ENCODE assay signal across 1 cellular context in genomic region chr19:56393119-56394012, GRCh38.
TF ChIP-seq lines count a peak whose summit lies in the region.

Gene ZNF582 (minus strand): TSS chr19:56393534. CDS start chr19:56391752, 1,782 bp downstream.

TF ChIP-seq in GM12878, 131 proteins besides CTCF, POLR2A, EP300 and RAD21 (continued from another document and continues in another):
- TF ChIP-seq PKNOX1 (IDR thresholded peaks at IDR 0.05) (0 out of 2 replicates have a peak, but pooled peaks have one; percentile 5), FOXK2 (IDR thresholded peaks at IDR 0.05) (no peak), IKZF1 (conservative IDR thresholded peaks at IDR 0.05) (peak; percentile 91), ZNF207 (IDR thresholded peaks at IDR 0.05; ENCODE audit: borderline replicate concordance) (no peak; the same call in 1 of the 2 replicates), STAT3 (IDR thresholded peaks at IDR 0.05; ENCODE audit: low read depth, low read length) (no peak), MEF2A (IDR thresholded peaks at IDR 0.05; ENCODE audit: insufficient read depth, low read depth, low read length) (no peak), PAX5 (IDR thresholded peaks at IDR 0.05; ENCODE audit: borderline replicate concordance, low read depth, low read length) (no peak), ZSCAN29 (IDR thresholded peaks at IDR 0.05) (no peak), TBL1XR1 (IDR thresholded peaks at IDR 0.05; ENCODE audit: low read depth, low read length) (no peak), IRF5 (IDR thresholded peaks at IDR 0.05; ENCODE audit: borderline replicate concordance) (peak; percentile 66; the same call in 1 of the 2 replicates), SPI1 (IDR thresholded peaks at IDR 0.05; ENCODE audit: borderline replicate concordance, insufficient read depth, low read depth, low read length) (no peak), NFXL1 (IDR thresholded peaks at IDR 0.05; ENCODE audit: borderline replicate concordance) (no peak), BHLHE40 (IDR thresholded peaks at IDR 0.05; ENCODE audit: borderline replicate concordance in 1 of 2, low read depth in 2 of 2, low read length in 1 of 2) (peak; percentile 50 to 51; a peak in 1 of 4 replicates), CEBPZ (IDR thresholded peaks at IDR 0.05; ENCODE audit: low read depth, low read length) (no peak), JUND (IDR thresholded peaks at IDR 0.05; ENCODE audit: low read depth, low read length) (no peak), KAT2A (conservative IDR thresholded peaks at IDR 0.05; ENCODE audit: control insufficient read depth, low read depth, low read length) (no peak), GABPA (IDR thresholded peaks at IDR 0.05; ENCODE audit: low read depth) (0 out of 2 replicates have a peak, but pooled peaks have one; percentile 18), ASH2L (IDR thresholded peaks at IDR 0.05; ENCODE audit: borderline replicate concordance, low read depth) (no peak), MYC (IDR thresholded peaks at IDR 0.05; ENCODE audit: insufficient read depth, insufficient read length, insufficient replicate concordance, low read length, severe bottlenecking) (no peak), RAD51 (IDR thresholded peaks at IDR 0.05) (no peak), SP1 (IDR thresholded peaks at IDR 0.05; ENCODE audit: low read depth, low read length) (no peak), YBX1 (IDR thresholded peaks at IDR 0.05) (no peak), NFYA (IDR thresholded peaks at IDR 0.05; ENCODE audit: borderline replicate concordance, low read depth, low read length) (no peak), CBX3 (IDR thresholded peaks at IDR 0.05; ENCODE audit: borderline replicate concordance, low read depth) (no peak), RCOR1 (conservative IDR thresholded peaks at IDR 0.05; ENCODE audit: low read depth, low read length) (peak; percentile 86; the same call in 1 of the 2 replicates), CBX5 (IDR thresholded peaks at IDR 0.05; ENCODE audit: low read depth) (no peak), ZNF274 (IDR thresholded peaks at IDR 0.05; ENCODE audit: insufficient read depth, insufficient read length) (no peak), NR2C2 (IDR thresholded peaks at IDR 0.05; ENCODE audit: borderline replicate concordance, control insufficient read depth, insufficient read length, low read depth) (no peak), RFX5 (IDR thresholded peaks at IDR 0.05; ENCODE audit: low read depth, low read length) (no peak), POLR2AphosphoS5 (IDR thresholded peaks at IDR 0.05; ENCODE audit: low read length) (peak; percentile 70; the same call in 1 of the 2 replicates), ZNF592 (IDR thresholded peaks at IDR 0.05) (no peak), ETV6 (conservative IDR thresholded peaks at IDR 0.05 in 1 of 2, IDR thresholded peaks at IDR 0.05 in 1 of 2; ENCODE audit: borderline replicate concordance in 1 of 2, low read depth in 1 of 2) (no peak), FOS (IDR thresholded peaks at IDR 0.05; ENCODE audit: borderline replicate concordance, extremely low read depth, insufficient read length) (no peak), RELA (IDR thresholded peaks at IDR 0.05; ENCODE audit: borderline replicate concordance, partially characterized antibody) (no peak), KDM1A (IDR thresholded peaks at IDR 0.05; ENCODE audit: borderline replicate concordance) (no peak), CREM (IDR thresholded peaks at IDR 0.05; ENCODE audit: low read depth) (no peak; the same call in 1 of the 2 replicates), MXI1 (IDR thresholded peaks at IDR 0.05; ENCODE audit: low read depth, low read length) (no peak; the same call in 1 of the 2 replicates), NR2C1 (IDR thresholded peaks at IDR 0.05) (0 out of 2 replicates have a peak, but pooled peaks have one; percentile 1), PAX8 (IDR thresholded peaks at IDR 0.05) (no peak), ZNF24 (IDR thresholded peaks at IDR 0.05) (peak; percentile 54; the same call in 1 of the 2 replicates), EED (IDR thresholded peaks at IDR 0.05; ENCODE audit: low read depth) (no peak), ATF3 (IDR thresholded peaks at IDR 0.05; ENCODE audit: borderline replicate concordance, extremely low read depth, low read depth, low read length) (no peak), MYB (IDR thresholded peaks at IDR 0.05; ENCODE audit: borderline replicate concordance, low read depth, low read length) (no peak), BACH1 (IDR thresholded peaks at IDR 0.05; ENCODE audit: borderline replicate concordance) (no peak), EGR1 (IDR thresholded peaks at IDR 0.05; ENCODE audit: borderline replicate concordance in 1 of 2, low read depth in 2 of 2, low read length in 2 of 2) (peak in 1 of 2 experiments; percentile 6; a peak in 1 of 3 replicates), NBN (IDR thresholded peaks at IDR 0.05) (0 out of 2 replicates have a peak, but pooled peaks have one; percentile 39), HCFC1 (IDR thresholded peaks at IDR 0.05; ENCODE audit: low read length) (peak; percentile 80), HDAC6 (IDR thresholded peaks at IDR 0.05; ENCODE audit: unreplicated experiment) (no peak)
- TF ChIP-seq, protein P1, sequence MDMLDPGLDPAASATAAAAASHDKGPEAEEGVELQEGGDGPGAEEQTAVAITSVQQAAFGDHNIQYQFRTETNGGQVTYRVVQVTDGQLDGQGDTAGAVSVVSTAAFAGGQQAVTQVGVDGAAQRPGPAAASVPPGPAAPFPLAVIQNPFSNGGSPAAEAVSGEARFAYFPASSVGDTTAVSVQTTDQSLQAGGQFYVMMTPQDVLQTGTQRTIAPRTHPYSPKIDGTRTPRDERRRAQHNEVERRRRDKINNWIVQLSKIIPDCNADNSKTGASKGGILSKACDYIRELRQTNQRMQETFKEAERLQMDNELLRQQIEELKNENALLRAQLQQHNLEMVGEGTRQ (IDR thresholded peaks at IDR 0.05; ENCODE audit: borderline replicate concordance, low read depth, low read length), result no peak
- TF ChIP-seq, protein P2, sequence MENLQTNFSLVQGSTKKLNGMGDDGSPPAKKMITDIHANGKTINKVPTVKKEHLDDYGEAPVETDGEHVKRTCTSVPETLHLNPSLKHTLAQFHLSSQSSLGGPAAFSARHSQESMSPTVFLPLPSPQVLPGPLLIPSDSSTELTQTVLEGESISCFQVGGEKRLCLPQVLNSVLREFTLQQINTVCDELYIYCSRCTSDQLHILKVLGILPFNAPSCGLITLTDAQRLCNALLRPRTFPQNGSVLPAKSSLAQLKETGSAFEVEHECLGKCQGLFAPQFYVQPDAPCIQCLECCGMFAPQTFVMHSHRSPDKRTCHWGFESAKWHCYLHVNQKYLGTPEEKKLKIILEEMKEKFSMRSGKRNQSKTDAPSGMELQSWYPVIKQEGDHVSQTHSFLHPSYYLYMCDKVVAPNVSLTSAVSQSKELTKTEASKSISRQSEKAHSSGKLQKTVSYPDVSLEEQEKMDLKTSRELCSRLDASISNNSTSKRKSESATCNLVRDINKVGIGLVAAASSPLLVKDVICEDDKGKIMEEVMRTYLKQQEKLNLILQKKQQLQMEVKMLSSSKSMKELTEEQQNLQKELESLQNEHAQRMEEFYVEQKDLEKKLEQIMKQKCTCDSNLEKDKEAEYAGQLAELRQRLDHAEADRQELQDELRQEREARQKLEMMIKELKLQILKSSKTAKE (IDR thresholded peaks at IDR 0.05; ENCODE audit: low read depth, poor library complexity, severe bottlenecking), result no peak
- TF ChIP-seq, protein P3, sequence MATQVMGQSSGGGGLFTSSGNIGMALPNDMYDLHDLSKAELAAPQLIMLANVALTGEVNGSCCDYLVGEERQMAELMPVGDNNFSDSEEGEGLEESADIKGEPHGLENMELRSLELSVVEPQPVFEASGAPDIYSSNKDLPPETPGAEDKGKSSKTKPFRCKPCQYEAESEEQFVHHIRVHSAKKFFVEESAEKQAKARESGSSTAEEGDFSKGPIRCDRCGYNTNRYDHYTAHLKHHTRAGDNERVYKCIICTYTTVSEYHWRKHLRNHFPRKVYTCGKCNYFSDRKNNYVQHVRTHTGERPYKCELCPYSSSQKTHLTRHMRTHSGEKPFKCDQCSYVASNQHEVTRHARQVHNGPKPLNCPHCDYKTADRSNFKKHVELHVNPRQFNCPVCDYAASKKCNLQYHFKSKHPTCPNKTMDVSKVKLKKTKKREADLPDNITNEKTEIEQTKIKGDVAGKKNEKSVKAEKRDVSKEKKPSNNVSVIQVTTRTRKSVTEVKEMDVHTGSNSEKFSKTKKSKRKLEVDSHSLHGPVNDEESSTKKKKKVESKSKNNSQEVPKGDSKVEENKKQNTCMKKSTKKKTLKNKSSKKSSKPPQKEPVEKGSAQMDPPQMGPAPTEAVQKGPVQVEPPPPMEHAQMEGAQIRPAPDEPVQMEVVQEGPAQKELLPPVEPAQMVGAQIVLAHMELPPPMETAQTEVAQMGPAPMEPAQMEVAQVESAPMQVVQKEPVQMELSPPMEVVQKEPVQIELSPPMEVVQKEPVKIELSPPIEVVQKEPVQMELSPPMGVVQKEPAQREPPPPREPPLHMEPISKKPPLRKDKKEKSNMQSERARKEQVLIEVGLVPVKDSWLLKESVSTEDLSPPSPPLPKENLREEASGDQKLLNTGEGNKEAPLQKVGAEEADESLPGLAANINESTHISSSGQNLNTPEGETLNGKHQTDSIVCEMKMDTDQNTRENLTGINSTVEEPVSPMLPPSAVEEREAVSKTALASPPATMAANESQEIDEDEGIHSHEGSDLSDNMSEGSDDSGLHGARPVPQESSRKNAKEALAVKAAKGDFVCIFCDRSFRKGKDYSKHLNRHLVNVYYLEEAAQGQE (IDR thresholded peaks at IDR 0.05; ENCODE audit: low read depth, low read length), result no peak
